ENCODE assay signal across 8 cellular contexts in genomic region chr9:34653131-34653530, GRCh38. TPM values are rescaled to one million over a fixed set of nuclear protein-coding genes. Genes with fewer than 3 reads are reported as not detected.
DNase-seq lines count a peak whose midpoint lies in the region; ATAC-seq and TF ChIP-seq lines count a peak whose summit lies in the region.

No MANE protein-coding gene starts in this region.

- ATAC-seq in stimulated activated naive CD8-positive, alpha-beta T cell treated with anti-CD3 and anti-CD28 coated beads, Interleukin-15, Interleukin-2, amounts not matched to agents 100 U/mL and 50 U/mL, for 24 hours: no peak
- ATAC-seq in HG03520 (IDR thresholded peaks at IDR 0.05; ENCODE audit: unreplicated experiment) (no peak), HG02852 (IDR thresholded peaks at IDR 0.05; ENCODE audit: unreplicated experiment) (no peak)
- ATAC-seq in activated CD4-positive, CD25-positive, alpha-beta regulatory T cell treated with anti-CD3 and anti-CD28 coated beads, Interleukin-2, amount 50 U/mL, for 24 hours: no peak

- no peaks in the 10 kb centered on the region for H3K9me3 Mint-ChIP-seq in stimulated activated naive CD8-positive, alpha-beta T cell treated with anti-CD3 and anti-CD28 coated beads, Interleukin-15, Interleukin-2, amounts not matched to agents 100 ng/mL and 50 ng/mL, for 24 hours
- no peaks in the 10 kb centered on the region for H3K9me3 Mint-ChIP-seq in nephron progenitor cell

- H3K4me1 Mint-ChIP-seq in stimulated activated naive CD8-positive, alpha-beta T cell treated with anti-CD3 and anti-CD28 coated beads, Interleukin-15, Interleukin-2, amounts not matched to agents 100 ng/mL and 50 ng/mL, for 24 hours (ENCODE audit: low read depth): peaks cover 21% of the 10 kb centered on the region
- H3K4me1 Mint-ChIP-seq in nephron progenitor cell: peaks cover 89% of the 10 kb centered on the region

- H3K4me3 Mint-ChIP-seq in stimulated activated naive CD8-positive, alpha-beta T cell treated with anti-CD3 and anti-CD28 coated beads, Interleukin-15, Interleukin-2, amounts not matched to agents 100 ng/mL and 50 ng/mL, for 24 hours: no peak overlapping the region
- peak overlapping the region; percentile 82 for H3K4me3 Mint-ChIP-seq in nephron progenitor cell

- peak overlapping the region; percentile 69 for H3K27ac Mint-ChIP-seq in stimulated activated naive CD8-positive, alpha-beta T cell treated with anti-CD3 and anti-CD28 coated beads, Interleukin-15, Interleukin-2, amounts not matched to agents 100 ng/mL and 50 ng/mL, for 24 hours
- H3K27ac Mint-ChIP-seq in nephron progenitor cell: peak overlapping the region; percentile 98

- DNase-seq in stimulated activated naive CD8-positive, alpha-beta T cell treated with anti-CD3 and anti-CD28 coated beads, Interleukin-15, Interleukin-2, amounts not matched to agents 100 U/mL and 50 U/mL, for 24 hours: no peak
- peak; percentile 41 for DNase-seq in dermis blood vessel endothelial cell
- DNase-seq in nephron progenitor cell: no peak
- DNase-seq in NCI-H1048 (lab: John Stamatoyannopoulos, UW): no peak

- TF ChIP-seq CTCF in nephron progenitor cell (IDR thresholded peaks at IDR 0.05): no peak

- no peaks in the 10 kb centered on the region for H3K27me3 Mint-ChIP-seq in stimulated activated naive CD8-positive, alpha-beta T cell treated with anti-CD3 and anti-CD28 coated beads, Interleukin-15, Interleukin-2, amounts not matched to agents 100 ng/mL and 50 ng/mL, for 24 hours
- peaks cover 4% of the 10 kb centered on the region for H3K27me3 Mint-ChIP-seq in nephron progenitor cell (ENCODE audit: low read depth, poor library complexity)

- peaks cover 17% of the 10 kb centered on the region for H3K36me3 Mint-ChIP-seq in stimulated activated naive CD8-positive, alpha-beta T cell treated with anti-CD3 and anti-CD28 coated beads, Interleukin-15, Interleukin-2, amounts not matched to agents 100 ng/mL and 50 ng/mL, for 24 hours (ENCODE audit: low read depth)
- peaks cover 18% of the 10 kb centered on the region for H3K36me3 Mint-ChIP-seq in nephron progenitor cell (ENCODE audit: low read depth)

RNA-seq across cellular contexts. Expression of gene IL11RA, which starts 1.1 kb away (rescaled TPM):
- 7.0 and 10.4 TPM in 2 replicates for total RNA-seq in dermis blood vessel endothelial cell

RNA-seq across cellular contexts. Expression of gene GALT, which starts 6.7 kb away (rescaled TPM):
- total RNA-seq in dermis blood vessel endothelial cell: 36.8 and 45.3 TPM in 2 replicates

RNA-seq across cellular contexts. Expression of gene CCL27, which starts 9.3 kb away (rescaled TPM):
- total RNA-seq in dermis blood vessel endothelial cell: not detected in 2 replicates

RNA-seq across cellular contexts. Expression of gene SIGMAR1, which starts 15.5 kb away (rescaled TPM):
- 37.1 and 63.5 TPM in 2 replicates for total RNA-seq in dermis blood vessel endothelial cell

RNA-seq across cellular contexts. Expression of gene ARID3C, which starts 24.3 kb away (rescaled TPM):
- total RNA-seq in dermis blood vessel endothelial cell: 0.09 and 0.51 TPM in 2 replicates
